Comparison of ENCODE assay signal across 13 cellular contexts in genomic region chr4:140163029-140163810, GRCh38. TPM values are rescaled to one million over a fixed set of nuclear protein-coding genes. Genes with fewer than 3 reads are reported as not detected.
A peak's percentile ranks its signal among the peaks of the same experiment; 100 is the strongest.
DNase-seq lines count a peak whose midpoint lies in the region; ATAC-seq and TF ChIP-seq lines count a peak whose summit lies in the region.
"Had no signal": no experiment of that assay in that cellular context is flagged by ENCODE, and none has a peak within 500 bp of the region (broad histone marks: within the 10 kb centered on the region; RNA-seq: fewer than 3 reads in every experiment).

No MANE protein-coding gene starts in this region.

- no peak for TF ChIP-seq CTCF in IMR-90 (conservative IDR thresholded peaks at IDR 0.05; ENCODE audit: low read depth, low read length)
- no peak for TF ChIP-seq CTCF in ascending aorta (IDR thresholded peaks at IDR 0.05)
- no peak for TF ChIP-seq CTCF in gastroesophageal sphincter (IDR thresholded peaks at IDR 0.05)
- TF ChIP-seq CTCF in suprapubic skin (IDR thresholded peaks at IDR 0.05), result no peak

- H3K9me3 ChIP-seq in IMR-90 (ENCODE audit: control insufficient read depth, insufficient read depth, low read length), result no peaks in the 10 kb centered on the region
- no peaks in the 10 kb centered on the region for H3K9me3 ChIP-seq in ascending aorta
- peaks cover 0 to 3% (median 0%) of the 10 kb centered on the region in 3 donors for H3K9me3 ChIP-seq in gastroesophageal sphincter
- no peaks in the 10 kb centered on the region for H3K9me3 ChIP-seq in suprapubic skin

- dilution Hi-C loops in IMR-90 (cut with HindIII; ENCODE audit: low sequenced_read_pairs, unreplicated experiment), result no loop called here

- intact Hi-C loops in IMR-90 (cut with micrococcal nuclease), result no loop called here
- intact Hi-C loops in ascending aorta (cut with DNase I), result no loop called here

- ATAC-seq in IMR-90 (ENCODE audit: low read depth) (peak; percentile 76), gastroesophageal sphincter (peak; percentile 34), HG02981 (IDR thresholded peaks at IDR 0.05; ENCODE audit: unreplicated experiment) (no peak), HG03095 (IDR thresholded peaks at IDR 0.05; ENCODE audit: unreplicated experiment) (no peak)
- ATAC-seq: naive thymus-derived CD8-positive, alpha-beta T cell; stimulated activated naive CD8-positive, alpha-beta T cell treated with anti-CD3 and anti-CD28 coated beads, Interleukin-15, amount 100 ng/mL, for 72 hours had no signal

- H2AK5ac ChIP-seq in IMR-90 (ENCODE audit: low read depth, low read length), result peak overlapping the region; percentile 75

- no peaks in the 10 kb centered on the region for H3K79me1 ChIP-seq in IMR-90 (ENCODE audit: low read depth in 1 of 2, low read length in 2 of 2)

- H4K5ac ChIP-seq in IMR-90 (ENCODE audit: low read depth, low read length), result peak overlapping the region; percentile 76

- peak overlapping the region; percentile 70 for H3K14ac ChIP-seq in IMR-90 (replicated peaks; ENCODE audit: low read depth, low read length)

- H3K4me1 ChIP-seq in IMR-90 (ENCODE audit: control insufficient read depth, insufficient read depth, low read length) (peaks cover 6% of the 10 kb centered on the region), ascending aorta (peaks cover 0 to 6% of the 10 kb centered on the region in 2 donors), gastroesophageal sphincter (peaks cover 0 to 17% (median 3%) of the 10 kb centered on the region in 3 donors), suprapubic skin (peaks cover 8% of the 10 kb centered on the region)

- peak overlapping the region; percentile 63 for H2BK5ac ChIP-seq in IMR-90 (ENCODE audit: low read depth, low read length, poor library complexity, severe bottlenecking)

- H4K20me1 ChIP-seq in IMR-90 (ENCODE audit: insufficient read depth, low read length), result no peaks in the 10 kb centered on the region

- peak overlapping the region; percentile 58 for H4K91ac ChIP-seq in IMR-90 (ENCODE audit: insufficient read depth, low read depth, low read length)

- H4K8ac ChIP-seq in IMR-90 (ENCODE audit: low read depth in 2 of 2, low read length in 2 of 2), result peak overlapping the region; percentile 58 to 81

- POLR2A ChIA-PET in IMR-90 (lab: Charles Lee; ENCODE audit: unreplicated experiment), result no interaction called here

- peak overlapping the region; percentile 93 for H2BK120ac ChIP-seq in IMR-90 (ENCODE audit: low read depth, low read length)

- WGBS in IMR-90 (ENCODE audit: extremely low coverage in 2 of 2, insufficient read length in 1 of 2), 2 experiments, result no CpG with 5 or more reads among the region's 8 CpGs
- 28 to 30% methylated on average over 8 of the region's 8 CpGs for WGBS in gastroesophageal sphincter (ENCODE audit: low coverage in 1 of 2), 2 donors
- 27% methylated on average over 8 of the region's 8 CpGs for WGBS in suprapubic skin

- H3K36me3 ChIP-seq in IMR-90 (ENCODE audit: control insufficient read depth, insufficient read depth, low read length), result no peaks in the 10 kb centered on the region
- H3K36me3 ChIP-seq in ascending aorta, result no peaks in the 10 kb centered on the region
- no peaks in the 10 kb centered on the region for H3K36me3 ChIP-seq in gastroesophageal sphincter
- no peaks in the 10 kb centered on the region for H3K36me3 ChIP-seq in suprapubic skin

- H2AK9ac ChIP-seq in IMR-90 (replicated peaks; ENCODE audit: low read depth, low read length, poor library complexity), result peak overlapping the region; percentile 39

- peak overlapping the region; percentile 81 for H2AFZ ChIP-seq in IMR-90 (replicated peaks; ENCODE audit: low read length, poor library complexity)

- H3K4me3 ChIP-seq in IMR-90 (ENCODE audit: insufficient read depth, low read depth, low read length) (no peak overlapping the region; the same call in 1 of the 2 replicates), ascending aorta (peak overlapping the region; percentile 27 to 50), gastroesophageal sphincter (peak overlapping the region in 1 of 2 donors; percentile 13), suprapubic skin (peak overlapping the region; percentile 1)

- CTCF ChIA-PET in IMR-90 (lab: Yijun Ruan, JAX), result interaction anchor here (0.6 to 0.9 kb wide), 3 partner anchors 39 to 114 kb away, joined by 3 to 5 read pairs (median 3); no protein-coding TSS in a partner anchor

- H2BK20ac ChIP-seq in IMR-90 (ENCODE audit: low read depth, low read length), result peak overlapping the region; percentile 90

- in situ Hi-C loops in IMR-90 (cut with MboI; ENCODE audit: low sequenced_read_pairs), result loop anchor here (10.0 kb wide), 1 partner anchor 72 kb away; no protein-coding TSS in a partner anchor

- H3K27me3 ChIP-seq in IMR-90 (ENCODE audit: control insufficient read depth, insufficient read depth, low read length) (no peaks in the 10 kb centered on the region), ascending aorta (no peaks in the 10 kb centered on the region), gastroesophageal sphincter (no peaks in the 10 kb centered on the region), suprapubic skin (no peaks in the 10 kb centered on the region)

- TF ChIP-seq EP300 in gastroesophageal sphincter (IDR thresholded peaks at IDR 0.05) (no peak), suprapubic skin (IDR thresholded peaks at IDR 0.05) (no peak)

- peak overlapping the region; percentile 86 for H3K4me2 ChIP-seq in IMR-90 (ENCODE audit: low read depth, low read length)

- peak overlapping the region; percentile 70; the same call in 1 of the 2 replicates for H3K9ac ChIP-seq in IMR-90 (ENCODE audit: low read depth, low read length)

- TF ChIP-seq POLR2A in IMR-90 (IDR thresholded peaks at IDR 0.05; ENCODE audit: low read depth, low read length) (no peak), gastroesophageal sphincter (IDR thresholded peaks at IDR 0.05) (no peak), suprapubic skin (IDR thresholded peaks at IDR 0.05) (no peak)

- BruUV-seq in IMR-90 (replicated peaks; lab: Mats Ljungman, UMichigan), result no TSS peak

- H3K56ac ChIP-seq in IMR-90 (ENCODE audit: extremely low read depth, insufficient read depth, low read length), result peak overlapping the region; percentile 42; the same call in 1 of the 2 replicates

- DNase-seq in IMR-90 (peak; percentile 69), ascending aorta (ENCODE audit: low spot score in 2 of 2) (peak in 1 of 2 donors; percentile 73), suprapubic skin (ENCODE audit: low spot score in 2 of 2) (no peak), germinal center (ENCODE audit: low spot score) (no peak), amniotic stem cell (lab: John Stamatoyannopoulos, UW) (no peak)
- DNase-seq: cerebellar nuclear complex; DND-41; naive thymus-derived CD8-positive, alpha-beta T cell; OCI-M1; stimulated activated naive CD8-positive, alpha-beta T cell treated with anti-CD3 and anti-CD28 coated beads, Interleukin-15, amount 100 ng/mL, for 72 hours had no signal

- no peak for TF ChIP-seq RAD21 in IMR-90 (IDR thresholded peaks at IDR 0.05; ENCODE audit: low read length)

- peak overlapping the region; percentile 81; the same call in 2 of the 3 replicates for H2BK15ac ChIP-seq in IMR-90 (ENCODE audit: low read depth, low read length)

- H3K9me1 ChIP-seq in IMR-90 (ENCODE audit: insufficient read depth, low read length), result peaks cover 3% of the 10 kb centered on the region

- H3K27ac ChIP-seq in IMR-90 (ENCODE audit: insufficient read depth, low read length) (peak overlapping the region; percentile 72; the same call in 1 of the 2 replicates), ascending aorta (no peak overlapping the region), gastroesophageal sphincter (peak overlapping the region in 2 of 4 donors; percentile 4 to 22), suprapubic skin (no peak overlapping the region)

- H3K23ac ChIP-seq in IMR-90 (ENCODE audit: low read depth, low read length), result peak overlapping the region; percentile 48; the same call in 1 of the 2 replicates

- H3K4ac ChIP-seq in IMR-90 (ENCODE audit: low read depth, low read length), result peak overlapping the region; percentile 79

- H3K18ac ChIP-seq in IMR-90 (ENCODE audit: low read depth, low read length), result peak overlapping the region; percentile 74

TF ChIP-seq in IMR-90, 13 proteins besides CTCF, POLR2A, EP300 and RAD21:
- TF ChIP-seq FOS (IDR thresholded peaks at IDR 0.05; ENCODE audit: low read depth, low read length) (peak; percentile 51), MAFK (IDR thresholded peaks at IDR 0.05; ENCODE audit: low read depth, low read length) (peak; percentile 57; the same call in 1 of the 2 replicates), MAZ (IDR thresholded peaks at IDR 0.05; ENCODE audit: borderline replicate concordance, low read depth, low read length) (peak; percentile 24; the same call in 1 of the 2 replicates), USF2 (IDR thresholded peaks at IDR 0.05; ENCODE audit: low read depth, low read length) (no peak)

RNA-seq across cellular contexts. Expression of gene MAML3, which starts 9.2 kb away (rescaled TPM):
- total RNA-seq in IMR-90 (2012; rRNA removed) (0.90 and 1.1 TPM in 2 replicates), ascending aorta (4.7 TPM), gastroesophageal sphincter (10 to 100 TPM in 1 of 4 donors, 1 to 10 TPM in 3; 5.3 to 10.6 (median 9.3) TPM), suprapubic skin (10 to 100 TPM; 18.2 to 42.7 (median 28.6) TPM)
- polyA plus RNA-seq in IMR-90 (2012; rRNA removed), result 1.7 and 2.0 TPM in 2 replicates
- polyA plus RNA-seq in IMR-90 (2012; cell fraction: cytosol; rRNA removed), result 0.78 and 1.8 TPM in 2 replicates
- 1.3 and 2.3 TPM in 2 replicates for polyA plus RNA-seq in IMR-90 (2012; cell fraction: nucleus; rRNA removed; ENCODE audit: low replicate concordance)

Comparison
In these comparisons a context has a peak if more than half of its experiments do, and no peak if none do; other contexts are left out.
1. ATAC-seq: peak in IMR-90 (single experiment) and gastroesophageal sphincter (single experiment); none in HG02981 (single experiment) and HG03095 (single experiment).